13 cellular contexts compared by ENCODE assay signal in the genomic region with DNA sequence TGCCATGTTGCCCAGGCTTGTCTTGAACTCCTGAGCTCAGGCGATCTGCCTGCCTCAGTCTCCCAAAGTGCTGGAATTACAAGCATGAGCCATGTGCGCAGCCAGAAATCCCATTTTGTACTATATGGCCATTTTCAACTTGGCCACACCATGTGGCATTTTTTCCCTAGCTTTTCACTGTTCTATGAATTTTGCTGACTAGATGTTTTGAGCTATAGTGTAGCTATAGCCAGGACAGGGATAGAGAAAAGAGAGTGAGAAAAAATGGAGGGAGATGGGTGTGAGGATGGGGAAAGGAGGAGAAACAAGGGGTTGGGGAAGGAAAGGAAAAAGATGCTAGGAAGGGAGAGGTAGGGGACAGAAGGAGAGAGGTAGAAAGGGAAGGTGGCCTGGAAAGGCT.
"Had no signal": no experiment of that assay in that cellular context is flagged by ENCODE, and none has a peak within 500 bp of the region (broad histone marks: within the 10 kb centered on the region; RNA-seq: fewer than 3 reads in every experiment).

No MANE protein-coding gene starts in this region.

- H3K4me1 ChIP-seq: pancreas, tibial artery, vagina had no signal

- H3K9me3 Mint-ChIP-seq: activated naive CD4-positive, alpha-beta T cell treated with anti-CD3 and anti-CD28 coated beads for 36 hours had no signal

- H3K4me3 Mint-ChIP-seq: activated naive CD4-positive, alpha-beta T cell treated with anti-CD3 and anti-CD28 coated beads for 36 hours had no signal

- H3K9me3 ChIP-seq: pancreas, tibial artery, vagina had no signal

- H3K27me3 ChIP-seq: pancreas, tibial artery, vagina had no signal

- H3K4me3 ChIP-seq: pancreas, tibial artery, vagina had no signal

- ATAC-seq: left ventricle myocardium superior, pancreas had no signal

- H3K27ac ChIP-seq: pancreas, tibial artery, vagina, VCaP had no signal

- DNase-seq: activated CD4-positive, alpha-beta T cell treated with anti-CD3 and anti-CD28 coated beads for 4 hours; activated naive CD4-positive, alpha-beta T cell treated with anti-CD3 and anti-CD28 coated beads for 36 hours; activated T-cell treated with anti-CD3 and anti-CD28 coated beads, Interleukin-2, amount 50 U/mL, for 48 hours; erythroblast; hippocampal formation; left ventricle myocardium superior; mesendoderm; pancreas; stimulated activated CD4-positive, alpha-beta T cell treated with anti-CD3 and anti-CD28 coated beads, Interleukin-4, amount 100 ng/mL, for 24 hours; T1000; tibial artery had no signal

- H3K27ac Mint-ChIP-seq: activated naive CD4-positive, alpha-beta T cell treated with anti-CD3 and anti-CD28 coated beads for 36 hours had no signal
